Comparison of ENCODE assay signal across 32 cellular contexts in the genomic region with DNA sequence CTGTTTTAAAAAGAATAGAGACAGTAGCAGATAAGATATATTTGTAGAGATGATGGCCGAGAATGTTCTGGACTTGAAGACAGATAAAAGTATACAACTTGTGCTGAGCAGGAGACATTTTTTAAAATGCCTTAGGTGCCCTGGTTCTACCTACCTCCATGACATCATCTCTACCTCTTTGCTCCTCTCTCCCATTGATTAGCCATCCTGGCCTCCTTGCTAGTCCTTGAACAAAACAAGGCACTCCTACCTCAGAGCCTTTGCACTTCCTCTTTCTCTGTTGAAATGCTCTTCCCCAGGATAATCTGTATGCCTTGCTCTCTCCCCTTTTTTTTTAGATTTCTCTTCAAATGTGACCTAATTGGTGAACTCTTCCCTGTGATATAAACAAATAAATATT.
"Had no signal": no experiment of that assay in that cellular context is flagged by ENCODE, and none has a peak within 500 bp of the region (broad histone marks: within the 10 kb centered on the region; RNA-seq: fewer than 3 reads in every experiment).

No MANE protein-coding gene starts in this region.

- ATAC-seq: activated CD4-positive, alpha-beta T cell treated with anti-CD3 and anti-CD28 coated beads for 36 hours; activated CD4-positive, CD25-positive, alpha-beta regulatory T cell treated with anti-CD3 and anti-CD28 coated beads, Interleukin-2, amount 50 U/mL, for 24 hours; activated CD8-positive, alpha-beta memory T cell treated with anti-CD3 and anti-CD28 coated beads, Interleukin-2, amount 10 ng/mL, durations not matched to agents 7 days and 5 days; activated CD8-positive, alpha-beta T cell treated with anti-CD3 and anti-CD28 coated beads, Interleukin-2, amount 10 ng/mL, durations not matched to agents 7 days and 5 days; body of pancreas; WTC11 had no signal

- H3K27ac ChIP-seq: adrenal gland, body of pancreas, brain microvascular endothelial cell, breast epithelium, WERI-Rb-1 had no signal

- H3K4me1 ChIP-seq: adrenal gland, breast epithelium had no signal

- DNase-seq: activated CD4-positive, alpha-beta memory T cell treated with anti-CD3 and anti-CD28 coated beads, Interleukin-2, amount 10 ng/mL, durations not matched to agents 7 days and 5 days; activated CD4-positive, alpha-beta T cell treated with anti-CD3 and anti-CD28 coated beads for 1 hour; activated CD4-positive, alpha-beta T cell treated with anti-CD3 and anti-CD28 coated beads for 36 hours; activated CD4-positive, alpha-beta T cell treated with anti-CD3 and anti-CD28 coated beads for 48 hours; activated CD4-positive, alpha-beta T cell treated with anti-CD3 and anti-CD28 coated beads, Interleukin-2, amount 10 ng/mL, durations not matched to agents 7 days and 5 days; activated CD4-positive, alpha-beta T cell treated with anti-CD3 and anti-CD28 coated beads, Interleukin-2, amount 50 U/mL, for 48 hours; activated CD4-positive, CD25-positive, alpha-beta regulatory T cell; activated CD8-positive, alpha-beta memory T cell treated with anti-CD3 and anti-CD28 coated beads for 24 hours; activated CD8-positive, alpha-beta memory T cell treated with anti-CD3 and anti-CD28 coated beads, Interleukin-2, amount 10 ng/mL, durations not matched to agents 7 days and 5 days; activated CD8-positive, alpha-beta memory T cell treated with anti-CD3 and anti-CD28 coated beads, Interleukin-2, amount 50 U/mL, for 48 hours; activated CD8-positive, alpha-beta T cell treated with anti-CD3 and anti-CD28 coated beads, Interleukin-2, amount 10 ng/mL, durations not matched to agents 7 days and 5 days; activated effector memory CD4-positive, alpha-beta T cell treated with Interleukin-2 at 50 U/mL for 16 hours; activated gamma-delta T cell; activated naive CD4-positive, alpha-beta T cell treated with anti-CD3 and anti-CD28 coated beads, Interleukin-2, amount 10 ng/mL, durations not matched to agents 7 days and 5 days; activated naive CD4-positive, alpha-beta T cell treated with Interleukin-2 at 50 U/mL for 16 hours; activated naive CD8-positive, alpha-beta T cell treated with anti-CD3 and anti-CD28 coated beads for 36 hours; activated T-cell treated with anti-CD3 and anti-CD28 coated beads, Interleukin-2, amount 50 U/mL, for 24 hours; activated T-cell treated with anti-CD3 and anti-CD28 coated beads, Interleukin-2, amount 50 U/mL, for 48 hours; adrenal gland; amniotic stem cell; aorta; body of pancreas; brain microvascular endothelial cell; central memory CD4-positive, alpha-beta T cell; T-helper 1 cell; T-helper 2 cell; T-helper 9 cell; WERI-Rb-1 had no signal

- FAIRE-seq: astrocyte had no signal

- H3K36me3 ChIP-seq: adrenal gland, brain microvascular endothelial cell, breast epithelium, WERI-Rb-1 had no signal

- H3K9me3 ChIP-seq: adrenal gland, body of pancreas, breast epithelium had no signal

- H3K4me3 ChIP-seq: adrenal gland, body of pancreas, breast epithelium had no signal

- H3K27me3 ChIP-seq: adrenal gland, body of pancreas, brain microvascular endothelial cell, breast epithelium had no signal
